Comparison of ENCODE assay signal across 15 cellular contexts in genomic region chr10:33224251-33224965, GRCh38.
"Had no signal": no experiment of that assay in that cellular context is flagged by ENCODE, and none has a peak within 500 bp of the region (broad histone marks: within the 10 kb centered on the region; RNA-seq: fewer than 3 reads in every experiment).

No MANE protein-coding gene starts in this region.

- H3K27me3 ChIP-seq: breast epithelium, SJCRH30 had no signal

- ATAC-seq: activated naive CD4-positive, alpha-beta T cell treated with anti-CD3 and anti-CD28 coated beads, Interleukin-2, amount 50 U/mL, for 72 hours; effector memory CD8-positive, alpha-beta T cell; lower lobe of right lung; stimulated activated memory B cell treated with anti-CD40 and anti-IgM and Interleukin-4, amounts not matched to agents 10 μg/mL and 1 μg/mL and 100 μg/mL, for 72 hours; T-helper 17 cell had no signal

- DNase-seq: activated CD4-positive, alpha-beta T cell treated with anti-CD3 and anti-CD28 coated beads, Interleukin-2, amount 50 U/mL, for 48 hours; activated effector memory CD4-positive, alpha-beta T cell treated with anti-CD3 and anti-CD28 coated beads, Interleukin-2, amount 50 U/mL, for 16 hours; activated T-cell treated with anti-CD3 and anti-CD28 coated beads, Interleukin-2, amount 50 U/mL, for 48 hours; effector memory CD8-positive, alpha-beta T cell; kidney glomerular epithelial cell; lower lobe of right lung; naive B cell; SJCRH30; T-helper 17 cell; WERI-Rb-1 had no signal

- H3K4me1 Mint-ChIP-seq: naive B cell; stimulated activated memory B cell treated with anti-CD40 and anti-IgM and Interleukin-4, amounts not matched to agents 10 μg/mL and 1 μg/mL and 100 μg/mL, for 72 hours; T-helper 17 cell had no signal

- H3K9me3 Mint-ChIP-seq: activated naive CD4-positive, alpha-beta T cell treated with anti-CD3 and anti-CD28 coated beads, Interleukin-2, amount 50 U/mL, for 72 hours; effector memory CD8-positive, alpha-beta T cell; naive B cell; stimulated activated memory B cell treated with anti-CD40 and anti-IgM and Interleukin-4, amounts not matched to agents 10 μg/mL and 1 μg/mL and 100 μg/mL, for 72 hours had no signal

- H3K4me3 ChIP-seq: breast epithelium, lower lobe of right lung, SJCRH30 had no signal

- H3K4me3 Mint-ChIP-seq: dendritic cell treated with granulocyte-macrophage colony-stimulating factor and Interleukin-4, amounts not matched to agents 40 ng/mL and 50 ng/mL, for 4 days; effector memory CD8-positive, alpha-beta T cell; naive B cell; stimulated activated memory B cell treated with anti-CD40 and anti-IgM and Interleukin-4, amounts not matched to agents 10 μg/mL and 1 μg/mL and 100 μg/mL, for 72 hours; T-helper 17 cell had no signal

- H3K9me3 ChIP-seq: breast epithelium, lower lobe of right lung, SJCRH30 had no signal

- H3K27ac Mint-ChIP-seq: activated naive CD4-positive, alpha-beta T cell treated with anti-CD3 and anti-CD28 coated beads, Interleukin-2, amount 50 U/mL, for 72 hours; dendritic cell treated with granulocyte-macrophage colony-stimulating factor and Interleukin-4, amounts not matched to agents 40 ng/mL and 50 ng/mL, for 4 days; effector memory CD8-positive, alpha-beta T cell; naive B cell; stimulated activated memory B cell treated with anti-CD40 and anti-IgM and Interleukin-4, amounts not matched to agents 10 μg/mL and 1 μg/mL and 100 μg/mL, for 72 hours; T-helper 17 cell had no signal

- H3K36me3 Mint-ChIP-seq: activated naive CD4-positive, alpha-beta T cell treated with anti-CD3 and anti-CD28 coated beads, Interleukin-2, amount 50 U/mL, for 72 hours; naive B cell; stimulated activated memory B cell treated with anti-CD40 and anti-IgM and Interleukin-4, amounts not matched to agents 10 μg/mL and 1 μg/mL and 100 μg/mL, for 72 hours had no signal

- H3K36me3 ChIP-seq: breast epithelium, WERI-Rb-1 had no signal

- H3K4me1 ChIP-seq: breast epithelium had no signal

- H3K27ac ChIP-seq: breast epithelium, epithelial cell of prostate, lower lobe of right lung, SJCRH30, WERI-Rb-1 had no signal

- H3K27me3 Mint-ChIP-seq: naive B cell had no signal
